In the genomic region with DNA sequence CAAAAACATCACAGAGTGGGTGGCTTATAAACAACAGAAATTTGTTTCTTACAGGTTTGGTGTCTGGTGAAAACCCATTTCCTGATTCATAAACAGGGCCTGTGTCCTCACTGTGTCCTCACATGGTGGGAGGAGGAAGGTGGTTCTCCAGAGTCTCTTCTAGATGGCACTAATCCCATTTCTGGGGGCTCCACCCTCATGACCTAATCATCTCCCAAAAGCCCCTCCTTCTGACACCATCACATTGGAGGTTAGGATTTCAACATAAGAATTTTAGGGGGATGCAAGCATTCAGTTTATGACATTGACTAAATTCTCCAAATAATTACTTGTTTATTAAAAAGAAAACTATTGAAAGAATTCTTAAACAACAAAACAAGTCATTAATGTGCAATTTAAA, we compare ENCODE assay signal across 3 cellular contexts.
"Had no signal": no experiment of that assay in that cellular context is flagged by ENCODE, and none has a peak within 500 bp of the region (broad histone marks: within the 10 kb centered on the region; RNA-seq: fewer than 3 reads in every experiment).

No MANE protein-coding gene starts in this region.

- DNase-seq: H9, HCEC 1CT had no signal

- H3K4me2 ChIP-seq: GM23338 had no signal

- H3K4me3 ChIP-seq: GM23338 had no signal

- H2AFZ ChIP-seq: GM23338 had no signal
